ENCODE assay signal across 28 cellular contexts in genomic region chr22:47373648-47374272, GRCh38.
"Had no signal": no experiment of that assay in that cellular context is flagged by ENCODE, and none has a peak within 500 bp of the region (broad histone marks: within the 10 kb centered on the region; RNA-seq: fewer than 3 reads in every experiment).

No MANE protein-coding gene starts in this region.

- H3K4me3 ChIP-seq: breast epithelium, esophagus muscularis mucosa, heart left ventricle, sigmoid colon, thyroid gland, upper lobe of left lung had no signal

- H3K27ac ChIP-seq: breast epithelium, esophagus muscularis mucosa, foreskin keratinocyte, heart left ventricle, sigmoid colon, thyroid gland, upper lobe of left lung had no signal

- H3K27me3 ChIP-seq: foreskin keratinocyte, thyroid gland, upper lobe of left lung had no signal

- DNase-seq: activated CD4-positive, alpha-beta T cell treated with anti-CD3 and anti-CD28 coated beads for 36 hours; activated CD4-positive, alpha-beta T cell treated with anti-CD3 and anti-CD28 coated beads, Interleukin-2, amount 50 U/mL, for 4 hours; activated CD8-positive, alpha-beta memory T cell treated with anti-CD3 and anti-CD28 coated beads for 24 hours; activated naive CD4-positive, alpha-beta T cell; activated T-cell treated with anti-CD3 and anti-CD28 coated beads, Interleukin-2, amount 50 U/mL, for 48 hours; dermis blood vessel endothelial cell; effector CD4-positive, alpha-beta T cell; foreskin keratinocyte; hypothalamus; immature natural killer cell; mesenchymal stem cell; natural killer cell; small intestine; stimulated activated CD4-positive, alpha-beta T cell treated with anti-CD3 and anti-CD28 coated beads, Interleukin-1b, Interleukin-23, amount 100 ng/mL, for 48 hours; stimulated activated CD4-positive, alpha-beta T cell treated with anti-CD3 and anti-CD28 coated beads, Interleukin-4, amount 100 ng/mL, for 4 hours; stimulated activated CD8-positive, alpha-beta memory T cell treated with anti-CD3 and anti-CD28 coated beads, Interleukin-4, amount 100 ng/mL, for 48 hours; stimulated activated naive CD8-positive, alpha-beta T cell treated with anti-CD3 and anti-CD28 coated beads, Interleukin-15, amount 100 ng/mL, for 72 hours; substantia nigra; T-helper 17 cell; thyroid gland had no signal

- ATAC-seq: activated CD4-positive, alpha-beta T cell treated with anti-CD3 and anti-CD28 coated beads for 36 hours; activated naive CD4-positive, alpha-beta T cell treated with anti-CD3 and anti-CD28 coated beads, Interleukin-2, amount 50 U/mL, for 72 hours; foreskin keratinocyte; heart left ventricle; natural killer cell; stimulated activated memory B cell treated with anti-CD40 and anti-IgM and Interleukin-4, amounts not matched to agents 10 μg/mL and 1 μg/mL and 100 μg/mL, for 72 hours; stimulated activated naive CD8-positive, alpha-beta T cell treated with anti-CD3 and anti-CD28 coated beads, Interleukin-15, amount 100 ng/mL, for 72 hours; T-helper 17 cell; WTC11 had no signal

- H3K36me3 ChIP-seq: breast epithelium, esophagus muscularis mucosa, heart left ventricle, sigmoid colon, thyroid gland, upper lobe of left lung had no signal

- H3K9me3 ChIP-seq: breast epithelium, esophagus muscularis mucosa, heart left ventricle, sigmoid colon, thyroid gland, upper lobe of left lung had no signal
